8 cellular contexts compared by ENCODE assay signal in the genomic region with DNA sequence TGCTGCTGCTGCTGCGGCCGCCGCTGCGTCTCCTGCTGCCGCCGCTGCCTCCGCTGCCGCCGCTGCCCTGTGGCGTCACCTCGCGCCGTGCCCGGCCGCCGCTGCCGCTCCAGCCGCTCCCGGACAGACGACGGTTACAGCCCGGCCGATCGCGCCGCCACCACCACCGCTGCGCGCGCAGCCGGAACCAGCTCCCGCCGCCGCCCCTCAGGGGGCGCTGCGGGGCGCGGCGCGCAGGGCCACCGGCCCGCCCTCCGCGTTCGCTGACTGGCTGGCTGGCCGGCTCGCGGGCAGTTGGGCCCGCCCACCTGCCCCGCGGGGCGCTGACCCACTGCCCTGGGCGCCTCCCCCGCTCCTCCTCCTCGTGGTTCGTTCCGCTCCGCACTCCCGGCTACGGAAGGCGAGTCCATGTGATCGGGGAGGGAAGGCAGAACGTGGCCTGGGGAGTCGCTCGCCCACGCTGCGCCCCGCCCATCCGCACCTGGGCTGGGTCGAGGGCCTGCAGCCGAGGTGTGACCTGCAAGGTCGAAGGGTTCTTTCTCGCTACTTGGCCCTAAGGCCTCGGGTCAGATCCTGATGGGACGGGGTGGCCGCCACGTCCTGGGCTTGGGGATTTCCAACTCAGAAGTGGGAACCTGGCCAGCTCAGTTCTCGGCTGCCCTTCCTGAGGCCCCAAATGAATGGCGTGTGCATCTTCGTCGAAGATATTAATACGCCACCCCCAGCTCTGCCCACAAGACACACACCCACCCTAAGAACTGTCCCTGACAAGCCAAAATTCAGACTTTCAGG. TPM values are rescaled to one million over a fixed set of nuclear protein-coding genes. Genes with fewer than 3 reads are reported as not detected.
A peak's percentile ranks its signal among the peaks of the same experiment; 100 is the strongest.
DNase-seq lines count a peak whose midpoint lies in the region; ATAC-seq and TF ChIP-seq lines count a peak whose summit lies in the region.

A gene (minus strand): TSS at position 185 of the 792 bp plus-strand sequence. CDS start 19,303 bp downstream, outside the sequence.

- no peaks in the 10 kb centered on the region for H3K9me3 Mint-ChIP-seq in activated CD8-positive, alpha-beta T cell treated with anti-CD3 and anti-CD28 coated beads, Interleukin-2, amount 10 ng/mL, durations not matched to agents 7 days and 5 days (ENCODE audit: insufficient read depth)

- H3K4me1 Mint-ChIP-seq in activated CD8-positive, alpha-beta T cell treated with anti-CD3 and anti-CD28 coated beads, Interleukin-2, amount 10 ng/mL, durations not matched to agents 7 days and 5 days (ENCODE audit: low read depth) = peaks cover 70% of the 10 kb centered on the region

- peaks cover 11 to 16% of the 10 kb centered on the region in 2 donors for H3K4me1 ChIP-seq in lung (ENCODE audit: control insufficient read depth in 2 of 2, insufficient read depth in 2 of 2, low read length in 2 of 2)

- H3K27ac ChIP-seq in lung (ENCODE audit: low read depth in 1 of 2, low read length in 1 of 2) = peak within 1 kb of the TSS; percentile 98 to 99

- WGBS in lung, 2 donors = 0 to 1% methylated on average over 40 to 82 of the region's 82 CpGs

- CTCF ChIA-PET in activated CD8-positive, alpha-beta T cell treated with anti-CD3 and anti-CD28 coated beads, Interleukin-2, amount 10 ng/mL, durations not matched to agents 7 days and 5 days (lab: Charles Lee) = interaction anchor here (0.5 to 12.0 kb wide), 21 partner anchors 10 to 170 kb away, joined by 3 to 664 read pairs (median 4); a partner anchor contains a TSS

- peaks cover 0 to 2% of the 10 kb centered on the region in 2 donors for H3K9me3 ChIP-seq in lung (ENCODE audit: control insufficient read depth in 2 of 2, insufficient read depth in 1 of 2, low read length in 1 of 2)

- H3K36me3 Mint-ChIP-seq in activated CD8-positive, alpha-beta T cell treated with anti-CD3 and anti-CD28 coated beads, Interleukin-2, amount 10 ng/mL, durations not matched to agents 7 days and 5 days (ENCODE audit: low read depth) = peaks cover 36% of the 10 kb centered on the region

- H3K36me3 ChIP-seq in lung (ENCODE audit: control insufficient read depth in 2 of 2, insufficient read depth in 2 of 2, low read length in 2 of 2) = peaks cover 0 to 2% of the 10 kb centered on the region in 2 donors

- no peak for TF ChIP-seq CTCF in lung (IDR thresholded peaks at IDR 0.05; ENCODE audit: control extremely low read depth, extremely low read depth)

- H3K4me3 Mint-ChIP-seq in activated CD8-positive, alpha-beta T cell treated with anti-CD3 and anti-CD28 coated beads, Interleukin-2, amount 10 ng/mL, durations not matched to agents 7 days and 5 days = peak within 1 kb of the TSS; percentile 86

- H3K27me3 Mint-ChIP-seq in activated CD8-positive, alpha-beta T cell treated with anti-CD3 and anti-CD28 coated beads, Interleukin-2, amount 10 ng/mL, durations not matched to agents 7 days and 5 days (ENCODE audit: low read depth) = no peaks in the 10 kb centered on the region

- no peaks in the 10 kb centered on the region for H3K27me3 ChIP-seq in lung (ENCODE audit: control insufficient read depth, insufficient read depth)

- peak; percentile 99 for DNase-seq in CMK (ENCODE audit: low read depth)
- DNase-seq in NCI-H82 (lab: John Stamatoyannopoulos, UW) = peak; percentile 97
- DNase-seq in activated CD8-positive, alpha-beta T cell treated with anti-CD3 and anti-CD28 coated beads, Interleukin-2, amount 10 ng/mL, durations not matched to agents 7 days and 5 days = peak; percentile 90
- DNase-seq in effector CD4-positive, alpha-beta T cell = peak; percentile 75
- DNase-seq in lung (ENCODE audit: low spot score) = peak; percentile 95
- DNase-seq in stimulated activated CD4-positive, alpha-beta T cell treated with anti-CD3 and anti-CD28 coated beads, TNF-alpha, amount 100 ng/mL, for 24 hours (ENCODE audit: low read depth in 3 of 3) = peak; percentile 55 to 90 (median 73)

- POLR2A ChIA-PET in activated CD8-positive, alpha-beta T cell treated with anti-CD3 and anti-CD28 coated beads, Interleukin-2, amount 10 ng/mL, durations not matched to agents 7 days and 5 days (lab: Charles Lee) = interaction anchor here (0.6 to 8.8 kb wide), 21 partner anchors 8 to 624 kb away, joined by 3 to 157 read pairs (median 4); a partner anchor contains a TSS

- peak within 1 kb of the TSS; percentile 95 for H3K4me3 ChIP-seq in lung

- ATAC-seq in GM19438 (IDR thresholded peaks at IDR 0.05; ENCODE audit: low read depth, unreplicated experiment) (peak; percentile 65), HG03571 (IDR thresholded peaks at IDR 0.05; ENCODE audit: unreplicated experiment) (peak; percentile 72), lung (ENCODE audit: insufficient read depth, low FRiP score) (peak; percentile 94)
- peak; percentile 73 for ATAC-seq in activated CD8-positive, alpha-beta T cell treated with anti-CD3 and anti-CD28 coated beads, Interleukin-2, amount 10 ng/mL, durations not matched to agents 7 days and 5 days

- peak within 1 kb of the TSS; percentile 99 for H3K27ac Mint-ChIP-seq in activated CD8-positive, alpha-beta T cell treated with anti-CD3 and anti-CD28 coated beads, Interleukin-2, amount 10 ng/mL, durations not matched to agents 7 days and 5 days

RNA-seq across cellular contexts. Expression of the gene that starts here (rescaled TPM):
- total RNA-seq in activated CD8-positive, alpha-beta T cell treated with anti-CD3 and anti-CD28 coated beads, Interleukin-2, amount 10 ng/mL, durations not matched to agents 7 days and 5 days = 100 to 1,000 TPM; 409 to 419 TPM
- total RNA-seq in lung = 100 to 1,000 TPM; 205 to 274 TPM
- polyA plus RNA-seq in lung = 100 to 1,000 TPM in 1 of 2 donors, 10 to 100 TPM in 1; 90.4 to 122 TPM

Comparison
In these comparisons a context has a peak if more than half of its experiments do, and no peak if none do; other contexts are left out.
1. Peak in every context shown above with its lines: DNase-seq, ATAC-seq, H3K4me3 ChIP-seq and H3K27ac ChIP-seq.